ENCODE assay signal across 25 cellular contexts in genomic region chr12:68140576-68140975, GRCh38. TPM values are rescaled to one million over a fixed set of nuclear protein-coding genes. Genes with fewer than 3 reads are reported as not detected.
"Had no signal": no experiment of that assay in that cellular context is flagged by ENCODE, and none has a peak within 500 bp of the region (broad histone marks: within the 10 kb centered on the region; RNA-seq: fewer than 3 reads in every experiment).

No MANE protein-coding gene starts in this region.

- H3K36me3 Mint-ChIP-seq: activated naive CD4-positive, alpha-beta T cell treated with anti-CD3 and anti-CD28 coated beads, Interleukin-2, amount 50 U/mL, for 24 hours had no signal

- DNase-seq: activated CD4-positive, alpha-beta T cell treated with anti-CD3 and anti-CD28 coated beads, Interleukin-2, amount 50 U/mL, for 1 hour; activated CD8-positive, alpha-beta memory T cell treated with anti-CD3 and anti-CD28 coated beads, Interleukin-2, amount 50 U/mL, for 4 hours; activated gamma-delta T cell; activated T-cell treated with anti-CD3 and anti-CD28 coated beads, Interleukin-2, amount 50 U/mL, for 48 hours; cortex of kidney; head of caudate nucleus; left lung; stimulated activated CD4-positive, alpha-beta T cell treated with anti-CD3 and anti-CD28 coated beads, Interleukin-12 subunit alpha, Interleukin-12 subunit beta, amount 100 ng/mL, for 4 hours; stimulated activated CD4-positive, alpha-beta T cell treated with anti-CD3 and anti-CD28 coated beads, Interleukin-1b, Interleukin-23, amount 100 ng/mL, for 48 hours; stimulated activated naive CD4-positive, alpha-beta T cell treated with Interleukin-2 at 50 U/mL for 16 hours; thyroid gland had no signal

- H3K27ac Mint-ChIP-seq: activated naive CD4-positive, alpha-beta T cell treated with anti-CD3 and anti-CD28 coated beads, Interleukin-2, amount 50 U/mL, for 24 hours; progenitor cell of endocrine pancreas had no signal

- H3K4me1 Mint-ChIP-seq: neural crest cell had no signal

- FAIRE-seq: frontal cortex had no signal

- H3K27me3 Mint-ChIP-seq: activated naive CD4-positive, alpha-beta T cell treated with anti-CD3 and anti-CD28 coated beads, Interleukin-2, amount 50 U/mL, for 24 hours; central memory CD8-positive, alpha-beta T cell; progenitor cell of endocrine pancreas had no signal

- H3K4me3 Mint-ChIP-seq: activated naive CD4-positive, alpha-beta T cell treated with anti-CD3 and anti-CD28 coated beads, Interleukin-2, amount 50 U/mL, for 24 hours; central memory CD8-positive, alpha-beta T cell; neural crest cell had no signal

- H3K9me3 Mint-ChIP-seq: activated naive CD4-positive, alpha-beta T cell treated with anti-CD3 and anti-CD28 coated beads, Interleukin-2, amount 50 U/mL, for 24 hours; central memory CD8-positive, alpha-beta T cell had no signal

RNA-seq across cellular contexts. Expression of gene IFNG, which starts 19.0 kb away (rescaled TPM):
- total RNA-seq: ascending aorta, frontal cortex, kidney epithelial cell, lung microvascular endothelial cell, myocyte, neural crest cell, omental fat pad, progenitor cell of endocrine pancreas, right atrium auricular region, subcutaneous adipose tissue, thyroid gland had no signal
- polyA plus RNA-seq: adipose tissue, esophagus had no signal
